In the genomic region with DNA sequence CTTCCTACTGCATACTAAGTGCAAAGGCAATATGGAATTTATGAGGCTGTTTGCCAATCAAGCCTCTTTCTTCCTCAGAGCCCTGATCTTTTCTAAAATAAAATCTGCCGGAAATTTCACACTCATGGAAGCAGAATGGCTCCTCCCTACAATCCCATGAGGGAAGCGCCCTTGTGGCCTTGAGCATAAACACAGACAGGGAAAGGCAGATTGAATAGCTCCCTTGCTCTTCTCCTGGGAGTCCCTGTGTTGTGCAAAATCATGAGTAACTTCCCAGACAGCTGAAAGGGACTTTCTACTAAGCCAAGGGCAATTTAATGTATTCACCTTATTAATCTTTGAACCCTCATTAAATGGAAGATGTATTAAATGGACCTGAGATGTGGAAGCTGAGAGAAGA, we compare ENCODE assay signal across 14 cellular contexts.
DNase-seq lines count a peak whose midpoint lies in the region; ATAC-seq and TF ChIP-seq lines count a peak whose summit lies in the region.
"Had no signal": no experiment of that assay in that cellular context is flagged by ENCODE, and none has a peak within 500 bp of the region (broad histone marks: within the 10 kb centered on the region; RNA-seq: fewer than 3 reads in every experiment).

No MANE protein-coding gene starts in this region.

- no peaks in the 10 kb centered on the region for H3K27me3 Mint-ChIP-seq in osteocyte (ENCODE audit: unreplicated experiment)
- no peaks in the 10 kb centered on the region for H3K27me3 Mint-ChIP-seq in HFFc6 (ENCODE audit: insufficient read depth)
- H3K27me3 Mint-ChIP-seq: progenitor cell of endocrine pancreas had no signal

- H3K27me3 ChIP-seq in brain microvascular endothelial cell (replicated peaks) (no peaks in the 10 kb centered on the region), cardiac muscle cell (no peaks in the 10 kb centered on the region)
- H3K27me3 ChIP-seq: BLaER1 treated with 17β-estradiol and CSF1 and Interleukin-3, amounts not matched to agents 10 nM and 100 nM had no signal

- H3K27ac ChIP-seq in brain microvascular endothelial cell (no peak overlapping the region), cardiac muscle cell (no peak overlapping the region)
- H3K27ac ChIP-seq: BLaER1 treated with 17β-estradiol and CSF1 and Interleukin-3, amounts not matched to agents 10 nM and 100 nM had no signal

- no peaks in the 10 kb centered on the region for H3K36me3 Mint-ChIP-seq in osteocyte (ENCODE audit: unreplicated experiment)
- H3K36me3 Mint-ChIP-seq in HFFc6 (ENCODE audit: low read depth) = no peaks in the 10 kb centered on the region

- peak; percentile 28 for DNase-seq in H4 (ENCODE audit: low spot score)
- DNase-seq in brain microvascular endothelial cell = peak; percentile 51
- peak in 1 of 2 donors; percentile 73 for DNase-seq in cardiac muscle cell (ENCODE audit: low read depth in 1 of 2, low spot score in 1 of 2)
- DNase-seq in osteocyte (ENCODE audit: extremely low spot score, unreplicated experiment) = no peak
- no peak for DNase-seq in HFFc6
- no peak for DNase-seq in MV-4-11 (lab: John Stamatoyannopoulos, UW)
- DNase-seq: activated CD4-positive, alpha-beta T cell treated with anti-CD3 and anti-CD28 coated beads, Interleukin-2, amount 10 ng/mL, durations not matched to agents 24 days and 14 days; activated T-cell treated with anti-CD3 and anti-CD28 coated beads, Interleukin-2, amount 50 U/mL, for 48 hours; DMS79; MM.1S had no signal

- no peaks in the 10 kb centered on the region for H3K4me1 ChIP-seq in cardiac muscle cell (ENCODE audit: low read depth)
- H3K4me1 ChIP-seq: BLaER1 treated with 17β-estradiol and CSF1 and Interleukin-3, amounts not matched to agents 10 nM and 100 nM had no signal

- peak overlapping the region; percentile 36 for H3K4me3 Mint-ChIP-seq in osteocyte (ENCODE audit: unreplicated experiment)
- no peak overlapping the region for H3K4me3 Mint-ChIP-seq in HFFc6
- H3K4me3 Mint-ChIP-seq: activated CD4-positive, alpha-beta T cell treated with anti-CD3 and anti-CD28 coated beads, Interleukin-2, amount 10 ng/mL, durations not matched to agents 24 days and 14 days had no signal

- in situ Hi-C loops in brain microvascular endothelial cell (cut with HindIII; ENCODE audit: low pct_ligation_motif_present, low sequenced_read_pairs) = no loop called here

- no peaks in the 10 kb centered on the region for H3K9me3 ChIP-seq in cardiac muscle cell (ENCODE audit: low read depth)

- H3K4me3 ChIP-seq in brain microvascular endothelial cell (ENCODE audit: low read depth, low read length) (no peak overlapping the region), cardiac muscle cell (no peak overlapping the region)
- H3K4me3 ChIP-seq: BLaER1 treated with 17β-estradiol and CSF1 and Interleukin-3, amounts not matched to agents 10 nM and 100 nM had no signal

- H3K36me3 ChIP-seq in brain microvascular endothelial cell (replicated peaks) (no peaks in the 10 kb centered on the region), cardiac muscle cell (no peaks in the 10 kb centered on the region)
- H3K36me3 ChIP-seq: BLaER1 treated with 17β-estradiol and CSF1 and Interleukin-3, amounts not matched to agents 10 nM and 100 nM had no signal

- peak overlapping the region; percentile 67 for H3K27ac Mint-ChIP-seq in osteocyte (ENCODE audit: unreplicated experiment)
- H3K27ac Mint-ChIP-seq in HFFc6 = no peak overlapping the region
- H3K27ac Mint-ChIP-seq: activated CD4-positive, alpha-beta T cell treated with anti-CD3 and anti-CD28 coated beads, Interleukin-2, amount 10 ng/mL, durations not matched to agents 24 days and 14 days; progenitor cell of endocrine pancreas had no signal

- H3K4me1 Mint-ChIP-seq in osteocyte (ENCODE audit: unreplicated experiment) = peaks cover 50% of the 10 kb centered on the region
- H3K4me1 Mint-ChIP-seq in HFFc6 (ENCODE audit: low read depth) = peaks cover 39% of the 10 kb centered on the region
- H3K4me1 Mint-ChIP-seq: activated CD4-positive, alpha-beta T cell treated with anti-CD3 and anti-CD28 coated beads, Interleukin-2, amount 10 ng/mL, durations not matched to agents 24 days and 14 days had no signal

- H3K9me3 Mint-ChIP-seq in osteocyte (ENCODE audit: unreplicated experiment) (no peaks in the 10 kb centered on the region), HFFc6 (no peaks in the 10 kb centered on the region)
- H3K9me3 Mint-ChIP-seq: activated CD4-positive, alpha-beta T cell treated with anti-CD3 and anti-CD28 coated beads, Interleukin-2, amount 10 ng/mL, durations not matched to agents 24 days and 14 days had no signal

- no peak for ATAC-seq in HG02798 (IDR thresholded peaks at IDR 0.05; ENCODE audit: poor library complexity, unreplicated experiment)
- no peak for ATAC-seq in HG02884 (IDR thresholded peaks at IDR 0.05; ENCODE audit: unreplicated experiment)

- TF ChIP-seq CTCF in brain microvascular endothelial cell (IDR thresholded peaks at IDR 0.05; ENCODE audit: low read depth, low read length, missing control alignments) (peak; percentile 32), cardiac muscle cell (IDR thresholded peaks at IDR 0.05; ENCODE audit: low read depth, low read length) (peak; percentile 13), osteocyte (IDR thresholded peaks at IDR 0.05) (peak; percentile 14), HFFc6 (IDR thresholded peaks at IDR 0.05) (no peak)

Comparison
In these comparisons a context has a peak if more than half of its experiments do, and no peak if none do; other contexts are left out.
1. DNase-seq: peak in H4 (single experiment) and brain microvascular endothelial cell (single experiment); none in osteocyte (single experiment), HFFc6 (single experiment) and MV-4-11 (single experiment).